26 cellular contexts compared by ENCODE assay signal in the genomic region with DNA sequence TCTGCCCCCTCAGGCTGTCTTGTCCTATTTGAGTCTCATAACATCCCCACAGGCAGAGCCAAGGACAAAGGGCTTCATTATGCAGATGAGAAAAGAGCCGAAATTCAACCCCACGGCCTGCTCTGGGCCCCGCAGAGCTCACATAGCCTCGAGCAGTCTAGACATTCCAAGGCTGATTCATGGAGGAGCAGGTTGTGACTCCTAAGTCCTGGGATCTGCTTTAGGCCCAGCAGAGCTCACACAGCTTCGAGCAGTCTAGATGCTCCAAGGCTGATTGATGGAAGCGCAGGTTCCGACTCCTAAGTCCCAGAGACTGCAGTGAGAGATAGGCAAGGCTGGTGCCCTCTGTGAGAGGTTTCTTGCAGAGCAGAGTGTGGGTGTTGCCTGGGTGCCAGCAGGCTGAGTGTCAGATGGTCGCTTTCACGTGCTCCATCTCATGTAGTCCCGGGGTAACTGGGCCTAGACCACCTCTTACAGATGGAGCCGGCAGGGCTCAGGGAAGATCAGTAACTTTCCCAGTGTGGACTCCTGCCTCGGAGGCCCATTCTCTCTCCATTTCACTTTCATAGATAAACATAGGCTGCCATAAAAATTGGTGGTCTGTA.
DNase-seq lines count a peak whose midpoint lies in the region; ATAC-seq and TF ChIP-seq lines count a peak whose summit lies in the region.
"Had no signal": no experiment of that assay in that cellular context is flagged by ENCODE, and none has a peak within 500 bp of the region (broad histone marks: within the 10 kb centered on the region; RNA-seq: fewer than 3 reads in every experiment).

No MANE protein-coding gene starts in this region.

- H3K27me3 Mint-ChIP-seq in GM23338 (ENCODE audit: insufficient read depth, low read depth, poor library complexity) = peaks cover 6% of the 10 kb centered on the region
- no peaks in the 10 kb centered on the region for H3K27me3 Mint-ChIP-seq in activated T-cell treated with anti-CD3 and anti-CD28 coated beads, Interleukin-2, amount 50 U/mL, for 4 hours (ENCODE audit: low read depth)
- H3K27me3 Mint-ChIP-seq: activated B cell treated with CpG ODN at 0.5 μM for 24 hours; activated CD8-positive, alpha-beta T cell treated with anti-CD3 and anti-CD28 coated beads for 36 hours; IgD-negative memory B cell had no signal

- DNase-seq in GM23338 (ENCODE audit: low spot score) (peak; percentile 49), Panc1 (ENCODE audit: low read depth, low spot score) (no peak), epidermal melanocyte (ENCODE audit: insufficient read length, low spot score) (peak; percentile 49), trophoblast cell (peak; percentile 99), AML-193 (lab: John Stamatoyannopoulos, UW) (no peak)
- no peak for DNase-seq in activated T-cell treated with anti-CD3 and anti-CD28 coated beads, Interleukin-2, amount 50 U/mL, for 4 hours
- DNase-seq: ACHN; activated B cell treated with CpG ODN at 0.5 μM for 24 hours; activated CD8-positive, alpha-beta T cell treated with anti-CD3 and anti-CD28 coated beads for 36 hours; activated naive CD4-positive, alpha-beta T cell; amygdala; gastrocnemius medialis; kidney; NCI-H1417; NCI-H446; stimulated activated CD4-positive, alpha-beta T cell treated with anti-CD3 and anti-CD28 coated beads, Interleukin-15, amount 100 ng/mL, for 24 hours; stomach; T-helper 9 cell had no signal

- BruUV-seq in Panc1 (replicated peaks; lab: Mats Ljungman, UMichigan) = no TSS peak

- no peak overlapping the region for H3K4me3 ChIP-seq in GM23338
- no peak overlapping the region for H3K4me3 ChIP-seq in Panc1 (ENCODE audit: low read depth in 2 of 2, low read length in 2 of 2)
- H3K4me3 ChIP-seq in trophoblast cell (ENCODE audit: low read depth, low read length) = no peak overlapping the region
- H3K4me3 ChIP-seq: BLaER1 treated with 17β-estradiol and CSF1 and Interleukin-3, amounts not matched to agents 10 nM and 100 nM; gastrocnemius medialis; right atrium auricular region; stomach; tibial nerve had no signal

- no peak overlapping the region for H2AK5ac ChIP-seq in trophoblast cell (ENCODE audit: low read length)

- no peak overlapping the region for H4K12ac ChIP-seq in trophoblast cell (ENCODE audit: low read depth, low read length)

- POLR2A ChIA-PET in Panc1 (lab: Charles Lee) = no interaction called here

- H3K9ac ChIP-seq in trophoblast cell (ENCODE audit: low read length) = no peak overlapping the region
- H3K9ac ChIP-seq: BLaER1 treated with 17β-estradiol and CSF1 and Interleukin-3, amounts not matched to agents 10 nM and 100 nM had no signal

- H4K20me1 ChIP-seq in GM23338 (replicated peaks; ENCODE audit: insufficient read depth) = no peaks in the 10 kb centered on the region
- H4K20me1 ChIP-seq: BLaER1 treated with 17β-estradiol and CSF1 and Interleukin-3, amounts not matched to agents 10 nM and 100 nM had no signal

- intact Hi-C loops in Panc1 (cut with micrococcal nuclease; ENCODE audit: unreplicated experiment) = no loop called here

- H3K9me3 Mint-ChIP-seq in GM23338 = peaks cover 14% of the 10 kb centered on the region
- peaks cover 8% of the 10 kb centered on the region for H3K9me3 Mint-ChIP-seq in activated T-cell treated with anti-CD3 and anti-CD28 coated beads, Interleukin-2, amount 50 U/mL, for 4 hours

- H3K27ac ChIP-seq in GM23338 (ENCODE audit: low read depth) (no peak overlapping the region), Panc1 (ENCODE audit: low read length) (no peak overlapping the region), trophoblast cell (ENCODE audit: low read depth, low read length) (peak overlapping the region; percentile 21)
- H3K27ac ChIP-seq: BLaER1 treated with 17β-estradiol and CSF1 and Interleukin-3, amounts not matched to agents 10 nM and 100 nM; gastrocnemius medialis; HL-60; right atrium auricular region; stomach; tibial nerve had no signal

- H2AFZ ChIP-seq in GM23338 = no peak overlapping the region
- no peak overlapping the region for H2AFZ ChIP-seq in trophoblast cell (ENCODE audit: insufficient read depth, low read length, poor library complexity)

- H3K9me3 ChIP-seq in Panc1 (ENCODE audit: control insufficient read depth, insufficient read depth, low read depth, low read length) = no peaks in the 10 kb centered on the region
- peaks cover 12% of the 10 kb centered on the region for H3K9me3 ChIP-seq in trophoblast cell (ENCODE audit: insufficient read depth, low read depth, low read length)
- H3K9me3 ChIP-seq: gastrocnemius medialis, right atrium auricular region had no signal

- H3K9me2 ChIP-seq in GM23338 (ENCODE audit: insufficient read depth) = peaks cover 5% of the 10 kb centered on the region; the same call in 1 of the 2 replicates

- WGBS in trophoblast cell (ENCODE audit: extremely low coverage, insufficient coverage, insufficient read length) = no CpG with 5 or more reads among the region's 12 CpGs

- H3K4me1 Mint-ChIP-seq in GM23338 = peaks cover 17% of the 10 kb centered on the region; the same call in 2 of the 3 replicates
- H3K4me1 Mint-ChIP-seq in activated T-cell treated with anti-CD3 and anti-CD28 coated beads, Interleukin-2, amount 50 U/mL, for 4 hours (ENCODE audit: low read depth) = no peaks in the 10 kb centered on the region
- H3K4me1 Mint-ChIP-seq: activated B cell treated with CpG ODN at 0.5 μM for 24 hours, IgD-negative memory B cell had no signal

- no peak overlapping the region for H2BK5ac ChIP-seq in trophoblast cell (ENCODE audit: low read depth, low read length, poor library complexity)

- H3K27ac Mint-ChIP-seq in GM23338 = no peak overlapping the region
- H3K27ac Mint-ChIP-seq: activated B cell treated with CpG ODN at 0.5 μM for 24 hours; activated CD8-positive, alpha-beta T cell treated with anti-CD3 and anti-CD28 coated beads for 36 hours; IgD-negative memory B cell had no signal

- in situ Hi-C loops in Panc1 (cut with HindIII; ENCODE audit: low pct_unique_long_range_greater_than_20kb, low sequenced_read_pairs) = no loop called here

- CTCF ChIA-PET in Panc1 (lab: Charles Lee) = no interaction called here

- no peak overlapping the region for H2BK120ac ChIP-seq in trophoblast cell (ENCODE audit: insufficient read depth, low read length, poor library complexity)

- H4K8ac ChIP-seq in trophoblast cell (ENCODE audit: low read depth, low read length) = no peak overlapping the region

- H3F3A ChIP-seq in GM23338 (replicated peaks; ENCODE audit: low read depth) = peaks cover 8% of the 10 kb centered on the region; the same call in 1 of the 2 replicates

- H3K27me3 ChIP-seq in GM23338 (ENCODE audit: insufficient read depth) (no peaks in the 10 kb centered on the region), Panc1 (ENCODE audit: control insufficient read depth, insufficient read depth, low read length) (no peaks in the 10 kb centered on the region), trophoblast cell (ENCODE audit: insufficient read depth, low read length) (no peaks in the 10 kb centered on the region)
- H3K27me3 ChIP-seq: BLaER1 treated with 17β-estradiol and CSF1 and Interleukin-3, amounts not matched to agents 10 nM and 100 nM; gastrocnemius medialis; right atrium auricular region; stomach; tibial nerve had no signal

- TF ChIP-seq CTCF in GM23338 (conservative IDR thresholded peaks at IDR 0.05; ENCODE audit: low read depth in 2 of 2) (no peak), Panc1 (IDR thresholded peaks at IDR 0.05) (no peak)

- no peak overlapping the region for H3K4me3 Mint-ChIP-seq in GM23338
- H3K4me3 Mint-ChIP-seq in activated T-cell treated with anti-CD3 and anti-CD28 coated beads, Interleukin-2, amount 50 U/mL, for 4 hours = no peak overlapping the region
- H3K4me3 Mint-ChIP-seq: activated B cell treated with CpG ODN at 0.5 μM for 24 hours; activated CD8-positive, alpha-beta T cell treated with anti-CD3 and anti-CD28 coated beads for 36 hours; IgD-negative memory B cell had no signal

- no peak overlapping the region for H3K18ac ChIP-seq in trophoblast cell (ENCODE audit: low read length)

- H3K79me2 ChIP-seq in GM23338 (replicated peaks; ENCODE audit: insufficient read depth) (no peaks in the 10 kb centered on the region), trophoblast cell (ENCODE audit: control insufficient read depth, insufficient read depth, low read length, poor library complexity) (no peaks in the 10 kb centered on the region)

- ATAC-seq in GM23338 (peak; percentile 79), Panc1 (peak; percentile 38; the same call in 1 of the 2 replicates), GM21390 (IDR thresholded peaks at IDR 0.05; ENCODE audit: unreplicated experiment) (no peak), GM19467 (IDR thresholded peaks at IDR 0.05; ENCODE audit: unreplicated experiment) (no peak)
- no peak for ATAC-seq in activated T-cell treated with anti-CD3 and anti-CD28 coated beads, Interleukin-2, amount 50 U/mL, for 4 hours
- ATAC-seq: activated CD8-positive, alpha-beta T cell treated with anti-CD3 and anti-CD28 coated beads for 36 hours; esophagus mucosa; gastrocnemius medialis had no signal

- H2BK12ac ChIP-seq in trophoblast cell (ENCODE audit: low read length) = no peak overlapping the region

- H3K36me3 Mint-ChIP-seq in GM23338 (ENCODE audit: low read depth) = peaks cover 26% of the 10 kb centered on the region
- peaks cover 2% of the 10 kb centered on the region for H3K36me3 Mint-ChIP-seq in activated T-cell treated with anti-CD3 and anti-CD28 coated beads, Interleukin-2, amount 50 U/mL, for 4 hours (ENCODE audit: insufficient read depth)
- H3K36me3 Mint-ChIP-seq: IgD-negative memory B cell had no signal

- no peak overlapping the region for H3K23ac ChIP-seq in trophoblast cell (ENCODE audit: low read length)

- H3K4me1 ChIP-seq in GM23338 (ENCODE audit: insufficient read depth) (no peaks in the 10 kb centered on the region), Panc1 (ENCODE audit: control insufficient read depth, insufficient read depth, low read length) (no peaks in the 10 kb centered on the region), trophoblast cell (ENCODE audit: control insufficient read depth in 1 of 2, insufficient read depth in 2 of 2, low read length in 2 of 2) (peaks cover 17 to 19% of the 10 kb centered on the region in 2 experiments)
- H3K4me1 ChIP-seq: gastrocnemius medialis, right atrium auricular region, stomach, tibial nerve had no signal

- no peak overlapping the region for H3K4ac ChIP-seq in trophoblast cell (ENCODE audit: low read depth, low read length)

- no peak overlapping the region for H4K91ac ChIP-seq in trophoblast cell (ENCODE audit: low read depth, low read length)

- H3K14ac ChIP-seq in trophoblast cell (ENCODE audit: low read length) = no peak overlapping the region

- H3K36me3 ChIP-seq in GM23338 (ENCODE audit: insufficient read depth) = no peaks in the 10 kb centered on the region
- H3K36me3 ChIP-seq in Panc1 (ENCODE audit: control insufficient read depth, insufficient read depth, low read length) = no peaks in the 10 kb centered on the region
- peaks cover 29 to 31% of the 10 kb centered on the region in 2 experiments for H3K36me3 ChIP-seq in trophoblast cell (ENCODE audit: control insufficient read depth in 1 of 2, insufficient read depth in 2 of 2, low read length in 2 of 2)
- H3K36me3 ChIP-seq: BLaER1 treated with 17β-estradiol and CSF1 and Interleukin-3, amounts not matched to agents 10 nM and 100 nM; gastrocnemius medialis; right atrium auricular region had no signal

- no peak overlapping the region for H3K4me2 ChIP-seq in GM23338
- H3K4me2 ChIP-seq in trophoblast cell (ENCODE audit: low read length) = no peak overlapping the region
- H3K4me2 ChIP-seq: BLaER1 treated with 17β-estradiol and CSF1 and Interleukin-3, amounts not matched to agents 10 nM and 100 nM had no signal

- H3K79me1 ChIP-seq in trophoblast cell (ENCODE audit: low read length) = no peaks in the 10 kb centered on the region

Comparison
In these comparisons a context has a peak if more than half of its experiments do, and no peak if none do; other contexts are left out.
1. ATAC-seq: peak in GM23338 (single experiment) and Panc1 (single experiment); none in activated T-cell treated with anti-CD3 and anti-CD28 coated beads, Interleukin-2, amount 50 U/mL, for 4 hours (0 of 2), GM21390 (single experiment) and GM19467 (single experiment).
2. DNase-seq: peak in GM23338 (single experiment), epidermal melanocyte (single experiment) and trophoblast cell (2 of 2); none in Panc1 (single experiment), activated T-cell treated with anti-CD3 and anti-CD28 coated beads, Interleukin-2, amount 50 U/mL, for 4 hours (single experiment) and AML-193 (0 of 2).